Comparison of ENCODE assay signal across 8 cellular contexts in genomic region chr1:223364685-223365382, GRCh38. TPM values are rescaled to one million over a fixed set of nuclear protein-coding genes. Genes with fewer than 3 reads are reported as not detected.
DNase-seq lines count a peak whose midpoint lies in the region; ATAC-seq and TF ChIP-seq lines count a peak whose summit lies in the region.

No MANE protein-coding gene starts in this region.

- DNase-seq in Caco-2 (peak; percentile 31 to 41), HL-60 (ENCODE audit: low read depth in 1 of 2, low spot score in 1 of 2) (no peak), left cardiac atrium (peak; percentile 30), SIG-M5 treated with dmso at 0.1 percent for 504 hours (lab: John Stamatoyannopoulos, UW; ENCODE audit: unreplicated experiment) (no peak)
- DNase-seq in activated T-cell treated with anti-CD3 and anti-CD28 coated beads, Interleukin-2, amount 50 U/mL, for 1 hour, result peak; percentile 38

- CTCF ChIA-PET in Caco-2 (lab: Charles Lee), result interaction anchor here (1.2 to 3.1 kb wide), 4 partner anchors 102 to 319 kb away, joined by 3 to 19 read pairs (median 10); no protein-coding TSS in a partner anchor

- H3K27me3 ChIP-seq in Caco-2 (replicated peaks; ENCODE audit: control insufficient read depth, insufficient read depth, low read length) (no peaks in the 10 kb centered on the region; the same call in 1 of the 2 replicates), HL-60 (ENCODE audit: insufficient read depth, poor library complexity, severe bottlenecking) (peaks cover 36% of the 10 kb centered on the region), rectal smooth muscle tissue (ENCODE audit: control insufficient read depth, insufficient read depth, low read length) (no peaks in the 10 kb centered on the region)

- H3K4me3 ChIP-seq in Caco-2 (ENCODE audit: low read depth, low read length) (peak overlapping the region; percentile 42), HL-60 (replicated peaks; ENCODE audit: insufficient read depth, low read length) (peak overlapping the region; percentile 40), rectal smooth muscle tissue (ENCODE audit: low read length) (peak overlapping the region; percentile 57)

- H3K4me1 Mint-ChIP-seq in Caco-2 (ENCODE audit: low read depth, unreplicated experiment), result peaks cover 5% of the 10 kb centered on the region

- H3K9me3 ChIP-seq in Caco-2, result no peaks in the 10 kb centered on the region

- H3K9me3 Mint-ChIP-seq in Caco-2 (ENCODE audit: unreplicated experiment), result no peaks in the 10 kb centered on the region

- H3K36me3 Mint-ChIP-seq in Caco-2 (ENCODE audit: insufficient read depth, unreplicated experiment), result no peaks in the 10 kb centered on the region

- POLR2A ChIA-PET in Caco-2 (lab: Charles Lee), result no interaction called here

- H3K4me1 ChIP-seq in Caco-2 (no peaks in the 10 kb centered on the region; the same call in 1 of the 2 replicates), rectal smooth muscle tissue (ENCODE audit: control insufficient read depth, insufficient read depth, low read length) (peaks cover 3% of the 10 kb centered on the region)

- BruUV-seq in Caco-2 (replicated peaks; lab: Mats Ljungman, UMichigan), result no TSS peak

- H3K9ac ChIP-seq in rectal smooth muscle tissue (ENCODE audit: low read length), result no peak overlapping the region

- H3K4me3 Mint-ChIP-seq in Caco-2 (ENCODE audit: unreplicated experiment), result peak overlapping the region; percentile 92

- TF ChIP-seq CTCF in Caco-2 (IDR thresholded peaks at IDR 0.05; ENCODE audit: insufficient read depth in 1 of 2, low read depth in 1 of 2, low read length in 1 of 2, severe bottlenecking in 1 of 2, unreplicated experiment in 1 of 2) (no peak), HL-60 (IDR thresholded peaks at IDR 0.05; ENCODE audit: insufficient read depth, low read length) (no peak)

- H3K27ac Mint-ChIP-seq in Caco-2 (ENCODE audit: unreplicated experiment), result no peak overlapping the region

- intact Hi-C loops in Caco-2 (cut with micrococcal nuclease; ENCODE audit: unreplicated experiment), result loop anchor here (2.0 to 5.0 kb wide), 4 partner anchors 58 to 233 kb away; no protein-coding TSS in a partner anchor
- intact Hi-C loops in left cardiac atrium (cut with DNase I), result no loop called here

- ATAC-seq in left cardiac atrium (peak; percentile 37 to 47), GM18858 (IDR thresholded peaks at IDR 0.05; ENCODE audit: unreplicated experiment) (no peak), HG03095 (IDR thresholded peaks at IDR 0.05; ENCODE audit: unreplicated experiment) (no peak)

- H3K27ac ChIP-seq in HL-60 (replicated peaks), result no peak overlapping the region
- H3K27ac ChIP-seq in rectal smooth muscle tissue (ENCODE audit: low read depth, low read length), result no peak overlapping the region

- no peaks in the 10 kb centered on the region for H3K27me3 Mint-ChIP-seq in Caco-2 (ENCODE audit: insufficient read depth, unreplicated experiment)

- H3K36me3 ChIP-seq in Caco-2 (ENCODE audit: control insufficient read depth, insufficient read depth, low read length) (no peaks in the 10 kb centered on the region), rectal smooth muscle tissue (ENCODE audit: control insufficient read depth, insufficient read depth, low read length) (no peaks in the 10 kb centered on the region)

RNA-seq across cellular contexts. Expression of gene SUSD4, which starts 0.9 kb away (rescaled TPM):
- total RNA-seq in Caco-2 (2022) (31.4 and 36.7 TPM in 2 replicates), left cardiac atrium (10 to 100 TPM; 11.0 to 15.6 TPM)

RNA-seq across cellular contexts. Expression of gene CCDC185, which starts 28.4 kb away (rescaled TPM):
- total RNA-seq in Caco-2 (2022) (not detected in 2 replicates), left cardiac atrium (under 1 TPM in 1 of 2 donors, not detected in 1; 0.12 TPM)

Comparison
In these comparisons a context has a peak if more than half of its experiments do, and no peak if none do; other contexts are left out.
1. DNase-seq: peak in Caco-2 (2 of 2), activated T-cell treated with anti-CD3 and anti-CD28 coated beads, Interleukin-2, amount 50 U/mL, for 1 hour (single experiment) and left cardiac atrium (single experiment); none in HL-60 (0 of 2) and SIG-M5 treated with dmso at 0.1 percent for 504 hours (single experiment).
2. ATAC-seq: peak in left cardiac atrium (2 of 2); none in GM18858 (single experiment) and HG03095 (single experiment).
3. Peak in every context shown above with its lines, with median percentiles within 50 percentile points of each other: H3K4me3 ChIP-seq.